8 cellular contexts compared by ENCODE assay signal in genomic region chr6:6758915-6759654, GRCh38.
A peak's percentile ranks its signal among the peaks of the same experiment; 100 is the strongest.
DNase-seq lines count a peak whose midpoint lies in the region; ATAC-seq and TF ChIP-seq lines count a peak whose summit lies in the region.

No MANE protein-coding gene starts in this region.

- no peaks in the 10 kb centered on the region for H3K9me3 ChIP-seq in suprapubic skin

- H3K4me3 ChIP-seq in suprapubic skin: no peak overlapping the region

- DNase-seq in DMS79 (lab: John Stamatoyannopoulos, UW): peak; percentile 18
- peak; percentile 81 for DNase-seq in NOMO-1 treated with DMSO at 0.1 percent for 48 hours (lab: John Stamatoyannopoulos, UW; ENCODE audit: unreplicated experiment)
- no peak for DNase-seq in chondrocyte (ENCODE audit: low spot score)
- peak; percentile 95 for DNase-seq in left kidney (ENCODE audit: low read depth, low spot score)
- DNase-seq in suprapubic skin (ENCODE audit: low spot score in 2 of 2): peak in 1 of 2 donors; percentile 74
- no peak for DNase-seq in cerebellum (ENCODE audit: low spot score)

- no peak for TF ChIP-seq POLR2A in suprapubic skin (IDR thresholded peaks at IDR 0.05)

- no peak for TF ChIP-seq EP300 in suprapubic skin (IDR thresholded peaks at IDR 0.05)

- H3K4me1 ChIP-seq in suprapubic skin: peaks cover 8% of the 10 kb centered on the region

- H3K36me3 Mint-ChIP-seq in chondrocyte (ENCODE audit: low read depth): no peaks in the 10 kb centered on the region

- peak overlapping the region; percentile 22 for H3K27ac ChIP-seq in suprapubic skin

- H3K27me3 ChIP-seq in suprapubic skin: no peaks in the 10 kb centered on the region

- peak overlapping the region; percentile 8 for H3K4me3 Mint-ChIP-seq in chondrocyte (ENCODE audit: unreplicated experiment)

- no peaks in the 10 kb centered on the region for H3K27me3 Mint-ChIP-seq in chondrocyte (ENCODE audit: low read depth)

- WGBS in suprapubic skin: 61% methylated on average over 21 of the region's 22 CpGs

- H3K36me3 ChIP-seq in suprapubic skin: no peaks in the 10 kb centered on the region

- ATAC-seq in GM19395 (IDR thresholded peaks at IDR 0.05; ENCODE audit: unreplicated experiment): peak; percentile 94
- ATAC-seq in HG03520 (IDR thresholded peaks at IDR 0.05; ENCODE audit: unreplicated experiment): peak; percentile 85

- no peaks in the 10 kb centered on the region for H3K9me3 Mint-ChIP-seq in chondrocyte (ENCODE audit: low read depth)

- TF ChIP-seq CTCF in chondrocyte (IDR thresholded peaks at IDR 0.05) (peak; percentile 82), suprapubic skin (IDR thresholded peaks at IDR 0.05) (peak; percentile 27 to 35)

- H3K27ac Mint-ChIP-seq in chondrocyte (ENCODE audit: unreplicated experiment): no peak overlapping the region

- H3K4me1 Mint-ChIP-seq in chondrocyte (ENCODE audit: low read depth): peaks cover 9% of the 10 kb centered on the region

Comparison
In these comparisons a context has a peak if more than half of its experiments do, and no peak if none do; other contexts are left out.
1. DNase-seq: peak in DMS79 (single experiment), NOMO-1 treated with DMSO at 0.1 percent for 48 hours (single experiment) and left kidney (single experiment); none in chondrocyte (single experiment) and cerebellum (single experiment).